Comparison of ENCODE assay signal across 13 cellular contexts in the genomic region with DNA sequence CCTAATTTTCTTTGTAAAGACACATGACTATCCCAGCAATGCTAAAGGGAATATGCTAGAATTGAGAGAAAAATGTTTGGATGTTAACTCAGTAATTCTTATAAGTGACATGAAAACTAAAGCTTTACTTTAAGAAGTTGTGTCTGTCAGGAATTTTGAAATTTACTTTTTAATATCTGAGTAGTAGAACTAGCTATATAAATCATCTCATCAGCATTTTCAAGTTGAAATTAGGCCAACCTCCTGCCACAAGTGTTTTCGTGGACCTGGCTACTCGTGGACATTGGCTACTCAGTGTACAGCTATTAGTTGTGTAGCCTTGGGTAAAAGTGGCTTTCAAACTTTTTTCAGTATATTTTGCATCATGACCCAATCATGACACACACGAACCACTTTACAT.
DNase-seq lines count a peak whose midpoint lies in the region; ATAC-seq lines count a peak whose summit lies in the region.
"Had no signal": no experiment of that assay in that cellular context is flagged by ENCODE, and none has a peak within 500 bp of the region (broad histone marks: within the 10 kb centered on the region; RNA-seq: fewer than 3 reads in every experiment).

No MANE protein-coding gene starts in this region.

- peaks cover 80% of the 10 kb centered on the region for H3K4me1 Mint-ChIP-seq in activated CD4-positive, alpha-beta T cell treated with anti-CD3 and anti-CD28 coated beads, Interleukin-2, amount 10 ng/mL, durations not matched to agents 24 days and 14 days
- peaks cover 85% of the 10 kb centered on the region for H3K4me1 Mint-ChIP-seq in activated CD4-positive, alpha-beta memory T cell treated with anti-CD3 and anti-CD28 coated beads, Interleukin-2, amount 10 ng/mL, durations not matched to agents 7 days and 5 days
- H3K4me1 Mint-ChIP-seq in immature natural killer cell: peaks cover 88 to 100% of the 10 kb centered on the region in 2 donors

- peak overlapping the region; percentile 85 for H3K4me3 Mint-ChIP-seq in activated CD4-positive, alpha-beta T cell treated with anti-CD3 and anti-CD28 coated beads, Interleukin-2, amount 10 ng/mL, durations not matched to agents 24 days and 14 days
- H3K4me3 Mint-ChIP-seq in activated CD4-positive, alpha-beta memory T cell treated with anti-CD3 and anti-CD28 coated beads, Interleukin-2, amount 10 ng/mL, durations not matched to agents 7 days and 5 days: peak overlapping the region; percentile 89
- H3K4me3 Mint-ChIP-seq in immature natural killer cell: peak overlapping the region; percentile 88 to 99 (median 94)
- H3K4me3 Mint-ChIP-seq: nephron progenitor cell had no signal

- peaks cover 5% of the 10 kb centered on the region for H3K9me3 Mint-ChIP-seq in activated CD4-positive, alpha-beta T cell treated with anti-CD3 and anti-CD28 coated beads, Interleukin-2, amount 10 ng/mL, durations not matched to agents 24 days and 14 days
- H3K9me3 Mint-ChIP-seq in activated CD4-positive, alpha-beta memory T cell treated with anti-CD3 and anti-CD28 coated beads, Interleukin-2, amount 10 ng/mL, durations not matched to agents 7 days and 5 days: peaks cover 3% of the 10 kb centered on the region
- H3K9me3 Mint-ChIP-seq in immature natural killer cell: no peaks in the 10 kb centered on the region
- H3K9me3 Mint-ChIP-seq: nephron progenitor cell had no signal

- H3K27me3 Mint-ChIP-seq in activated CD4-positive, alpha-beta T cell treated with anti-CD3 and anti-CD28 coated beads, Interleukin-2, amount 10 ng/mL, durations not matched to agents 24 days and 14 days: no peaks in the 10 kb centered on the region
- no peaks in the 10 kb centered on the region for H3K27me3 Mint-ChIP-seq in activated CD4-positive, alpha-beta memory T cell treated with anti-CD3 and anti-CD28 coated beads, Interleukin-2, amount 10 ng/mL, durations not matched to agents 7 days and 5 days
- peaks cover 0 to 7% (median 2%) of the 10 kb centered on the region in 3 donors for H3K27me3 Mint-ChIP-seq in immature natural killer cell (ENCODE audit: low read depth in 3 of 3)

- no peak for ATAC-seq in GM21737 (IDR thresholded peaks at IDR 0.05; ENCODE audit: unreplicated experiment)

- intact Hi-C loops in activated CD4-positive, alpha-beta T cell treated with anti-CD3 and anti-CD28 coated beads, Interleukin-2, amount 10 ng/mL, durations not matched to agents 24 days and 14 days (cut with micrococcal nuclease): loop anchor here (1.0 to 10.0 kb wide), 3 partner anchors 23 to 786 kb away; a partner anchor contains a TSS

- CTCF ChIA-PET in activated CD4-positive, alpha-beta memory T cell treated with anti-CD3 and anti-CD28 coated beads, Interleukin-2, amount 10 ng/mL, durations not matched to agents 7 days and 5 days (lab: Charles Lee): interaction anchor here (0.7 to 2.6 kb wide), 8 partner anchors 10 to 134 kb away, joined by 3 to 13 read pairs (median 3); no protein-coding TSS in a partner anchor

- no peak overlapping the region for H3K9ac ChIP-seq in subcutaneous abdominal adipose tissue (ENCODE audit: low read length in 5 of 5)

- peak overlapping the region in 2 of 5 donors; percentile 39 to 57 for H3K4me3 ChIP-seq in subcutaneous abdominal adipose tissue (ENCODE audit: low read depth in 1 of 5, low read length in 5 of 5)

- H3K27ac ChIP-seq in subcutaneous abdominal adipose tissue (ENCODE audit: low read depth, low read length): peak overlapping the region; percentile 83

- no peaks in the 10 kb centered on the region for H3K36me3 ChIP-seq in subcutaneous abdominal adipose tissue (ENCODE audit: control insufficient read depth in 5 of 5, insufficient read depth in 5 of 5, low read length in 5 of 5)

- peaks cover 16 to 79% (median 58%) of the 10 kb centered on the region in 5 donors for H3K4me1 ChIP-seq in subcutaneous abdominal adipose tissue (ENCODE audit: control insufficient read depth in 5 of 5, insufficient read depth in 5 of 5, low read length in 5 of 5)

- no peak for DNase-seq in activated CD4-positive, alpha-beta T cell treated with anti-CD3 and anti-CD28 coated beads, Interleukin-2, amount 10 ng/mL, durations not matched to agents 24 days and 14 days
- no peak for DNase-seq in activated CD4-positive, alpha-beta T cell treated with anti-CD3 and anti-CD28 coated beads for 4 hours
- DNase-seq in activated CD4-positive, alpha-beta memory T cell treated with anti-CD3 and anti-CD28 coated beads, Interleukin-2, amount 10 ng/mL, durations not matched to agents 7 days and 5 days: no peak
- DNase-seq in immature natural killer cell: no peak
- no peak for DNase-seq in dermis blood vessel endothelial cell
- DNase-seq in stimulated activated CD4-positive, alpha-beta T cell treated with anti-CD3 and anti-CD28 coated beads, Interleukin-4, amount 100 ng/mL, for 1 hour: no peak
- DNase-seq: ACHN, cortex of kidney, hippocampal formation, NCI-H2227 treated with DMSO at 0.1 percent for 48 hours, nephron progenitor cell had no signal

- H3K9me3 ChIP-seq in subcutaneous abdominal adipose tissue (ENCODE audit: control insufficient read depth in 5 of 5, low read length in 5 of 5): no peaks in the 10 kb centered on the region

- POLR2A ChIA-PET in activated CD4-positive, alpha-beta memory T cell treated with anti-CD3 and anti-CD28 coated beads, Interleukin-2, amount 10 ng/mL, durations not matched to agents 7 days and 5 days (lab: Charles Lee): interaction anchor here (0.9 to 21.9 kb wide), 13 partner anchors 10 to 786 kb away, joined by 3 to 446 read pairs (median 8); a partner anchor contains a TSS

- H3K27ac Mint-ChIP-seq in activated CD4-positive, alpha-beta T cell treated with anti-CD3 and anti-CD28 coated beads, Interleukin-2, amount 10 ng/mL, durations not matched to agents 24 days and 14 days: peak overlapping the region; percentile 95
- H3K27ac Mint-ChIP-seq in activated CD4-positive, alpha-beta memory T cell treated with anti-CD3 and anti-CD28 coated beads, Interleukin-2, amount 10 ng/mL, durations not matched to agents 7 days and 5 days: peak overlapping the region; percentile 99
- H3K27ac Mint-ChIP-seq in immature natural killer cell: peak overlapping the region; percentile 92 to 97 (median 96)

- no peaks in the 10 kb centered on the region for H3K27me3 ChIP-seq in subcutaneous abdominal adipose tissue (ENCODE audit: control insufficient read depth in 5 of 5, insufficient read depth in 4 of 5, low read length in 5 of 5)

- H3K36me3 Mint-ChIP-seq in activated CD4-positive, alpha-beta T cell treated with anti-CD3 and anti-CD28 coated beads, Interleukin-2, amount 10 ng/mL, durations not matched to agents 24 days and 14 days (ENCODE audit: low read depth): peaks cover 11% of the 10 kb centered on the region
- peaks cover 51% of the 10 kb centered on the region for H3K36me3 Mint-ChIP-seq in activated CD4-positive, alpha-beta memory T cell treated with anti-CD3 and anti-CD28 coated beads, Interleukin-2, amount 10 ng/mL, durations not matched to agents 7 days and 5 days (ENCODE audit: low read depth)
- peaks cover 0 to 6% (median 3%) of the 10 kb centered on the region in 3 donors for H3K36me3 Mint-ChIP-seq in immature natural killer cell
